28 cellular contexts compared by ENCODE assay signal in the genomic region with DNA sequence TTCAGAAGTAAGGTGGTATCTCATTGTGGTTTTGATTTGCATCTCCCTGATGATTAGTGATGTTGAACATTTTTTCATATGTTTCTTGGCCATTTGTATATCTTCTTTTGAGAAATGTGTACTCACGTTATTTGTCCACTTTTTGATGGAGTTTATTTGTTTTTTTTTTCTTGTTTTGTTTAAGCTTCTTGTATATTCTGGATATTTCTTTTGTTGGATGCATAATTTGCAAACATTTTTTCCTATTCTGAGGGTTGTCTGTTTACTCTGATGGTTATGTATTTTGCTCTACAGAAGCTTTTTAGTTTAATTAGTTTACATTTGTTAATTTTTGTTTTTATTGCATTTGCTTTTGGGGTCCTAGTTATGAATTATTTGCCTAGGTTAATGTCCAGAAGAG.
"Had no signal": no experiment of that assay in that cellular context is flagged by ENCODE, and none has a peak within 500 bp of the region (broad histone marks: within the 10 kb centered on the region; RNA-seq: fewer than 3 reads in every experiment).

No MANE protein-coding gene starts in this region.

- H3K4me1 ChIP-seq: colonic mucosa, esophagus muscularis mucosa, esophagus squamous epithelium, foreskin keratinocyte, gastrocnemius medialis, gastroesophageal sphincter, heart left ventricle, heart right ventricle had no signal

- ATAC-seq: effector memory CD8-positive, alpha-beta T cell; esophagus mucosa; foreskin keratinocyte; gastrocnemius medialis; gastroesophageal sphincter; heart left ventricle; heart right ventricle had no signal

- H3K36me3 ChIP-seq: colonic mucosa, esophagus muscularis mucosa, esophagus squamous epithelium, gastrocnemius medialis, gastroesophageal sphincter, heart left ventricle, heart right ventricle had no signal

- FAIRE-seq: colon, endometrium, endothelial cell of umbilical vein, frontal cortex had no signal

- H3K9me3 ChIP-seq: colonic mucosa, esophagus muscularis mucosa, gastrocnemius medialis, gastroesophageal sphincter had no signal

- DNase-seq: colonic mucosa; cortex of kidney; dermis blood vessel endothelial cell; dorsolateral prefrontal cortex; effector CD4-positive, alpha-beta T cell; effector CD8-positive, alpha-beta T cell; effector memory CD4-positive, alpha-beta T cell; effector memory CD8-positive, alpha-beta T cell; endodermal cell; erythroblast; esophagus squamous epithelium; foreskin fibroblast; foreskin keratinocyte; foreskin melanocyte; gastrocnemius medialis; glutamatergic neuron; head of caudate nucleus; heart left ventricle; heart right ventricle had no signal

- H3K27ac ChIP-seq: colonic mucosa, coronary artery, dorsolateral prefrontal cortex, epithelial cell of prostate, esophagus muscularis mucosa, esophagus squamous epithelium, foreskin keratinocyte, gastrocnemius medialis, gastroesophageal sphincter, heart left ventricle, heart right ventricle had no signal

- H3K4me3 ChIP-seq: colonic mucosa, coronary artery, dorsolateral prefrontal cortex, esophagus muscularis mucosa, esophagus squamous epithelium, gastrocnemius medialis, gastroesophageal sphincter, heart left ventricle, heart right ventricle had no signal

- H3K27me3 ChIP-seq: colonic mucosa, dorsolateral prefrontal cortex, esophagus squamous epithelium, foreskin keratinocyte, gastrocnemius medialis, gastroesophageal sphincter, heart left ventricle, heart right ventricle had no signal
